1 cellular context compared by ENCODE assay signal in the genomic region with DNA sequence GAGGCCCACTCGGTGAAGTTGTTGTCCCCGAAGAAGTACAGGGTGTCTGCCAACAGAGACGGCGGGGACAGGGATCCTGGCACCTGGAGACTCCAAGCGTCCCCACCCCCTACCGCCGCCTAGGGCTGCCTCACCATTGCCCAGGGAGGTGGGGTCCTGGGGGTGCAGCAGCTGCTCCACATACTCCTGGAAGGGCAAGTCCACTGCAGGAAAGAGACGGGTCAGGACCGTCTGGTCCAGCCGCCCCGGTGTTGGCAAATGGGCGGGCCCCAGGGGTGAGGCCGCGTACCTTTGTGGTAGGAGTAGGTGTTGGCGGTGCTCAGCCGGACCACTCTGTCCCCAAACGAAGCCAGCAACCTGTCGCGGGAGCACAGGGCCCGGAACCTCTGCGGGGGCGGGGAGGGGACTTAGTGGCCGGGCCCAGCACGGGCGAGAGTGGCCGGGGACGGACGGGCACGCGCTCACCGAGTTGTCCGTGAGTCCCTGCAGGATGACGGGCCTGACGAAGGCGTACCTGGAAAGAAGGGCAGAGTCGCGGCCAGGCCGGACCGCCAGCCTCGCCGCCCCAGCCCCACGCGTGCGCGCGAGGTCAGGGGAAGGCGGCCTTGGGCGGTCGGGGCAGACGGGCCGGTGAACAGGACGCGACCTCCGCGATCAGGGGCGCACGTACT.
TF ChIP-seq lines count a peak whose summit lies in the region.

No MANE protein-coding gene starts in this region.

TF ChIP-seq in endothelial cell of umbilical vein, 7 proteins besides CTCF, POLR2A, EP300 and RAD21:
- no peak for TF ChIP-seq FOS (IDR thresholded peaks at IDR 0.05; ENCODE audit: borderline replicate concordance, insufficient read depth, low read length)
- no peak for TF ChIP-seq GATA2 (IDR thresholded peaks at IDR 0.05; ENCODE audit: insufficient read depth, insufficient read length, low read depth, low read length)
- TF ChIP-seq JUN (IDR thresholded peaks at IDR 0.05; ENCODE audit: borderline replicate concordance, insufficient read depth, insufficient read length, low read depth) = no peak
- no peak for TF ChIP-seq MYC (IDR thresholded peaks at IDR 0.05; ENCODE audit: low read depth, low read length)
- no peak for TF ChIP-seq POLR2AphosphoS5 (IDR thresholded peaks at IDR 0.05; ENCODE audit: insufficient read depth, low read depth, low read length)
- TF ChIP-seq EZH2 (IDR thresholded peaks at IDR 0.05; ENCODE audit: borderline replicate concordance, low read depth, low read length, severe bottlenecking) = no peak
- TF ChIP-seq MAX (IDR thresholded peaks at IDR 0.05; ENCODE audit: insufficient read depth, insufficient read length) = no peak
